ENCODE assay signal across 10 cellular contexts in the genomic region with DNA sequence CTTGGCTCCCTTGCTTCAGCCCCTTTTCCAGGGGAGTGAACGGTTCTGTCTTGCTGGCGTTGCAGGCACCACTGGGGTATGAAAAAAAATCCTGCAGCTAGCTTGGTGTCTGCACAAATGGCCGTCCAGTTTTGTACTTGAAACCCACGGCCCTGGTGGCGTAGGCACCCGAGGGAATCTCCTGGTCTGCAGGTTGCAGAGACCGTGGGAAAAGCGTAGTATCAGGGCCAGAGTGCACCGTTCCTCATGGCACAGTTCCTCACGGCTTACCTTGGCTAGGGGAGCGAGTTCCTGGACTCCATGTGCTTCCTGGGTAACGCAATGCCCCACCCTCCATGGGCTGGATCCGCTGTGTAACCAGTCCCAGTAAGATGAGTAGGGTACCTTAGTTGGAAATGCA.
"Had no signal": no experiment of that assay in that cellular context is flagged by ENCODE, and none has a peak within 500 bp of the region (broad histone marks: within the 10 kb centered on the region; RNA-seq: fewer than 3 reads in every experiment).

No MANE protein-coding gene starts in this region.

- ATAC-seq: GM23338, HCT116 had no signal

- H3K27ac ChIP-seq: GM23248 had no signal

- H3K9ac ChIP-seq: GM23248 had no signal

- H3K4me1 ChIP-seq: HAP-1 had no signal

- H3K4me3 ChIP-seq: GM23248, GM23338, HAP-1 had no signal

- H3K4me2 ChIP-seq: GM23338 had no signal

- H3K36me3 ChIP-seq: HAP-1 had no signal

- FAIRE-seq: H54 had no signal

- DNase-seq: GM23248, GOT3, H7, H9, HCEC 1CT, HFFc6 had no signal

- H3K9me3 ChIP-seq: HAP-1 had no signal

- H2AFZ ChIP-seq: GM23248, GM23338 had no signal
